Comparison of ENCODE assay signal across 17 cellular contexts in the genomic region with DNA sequence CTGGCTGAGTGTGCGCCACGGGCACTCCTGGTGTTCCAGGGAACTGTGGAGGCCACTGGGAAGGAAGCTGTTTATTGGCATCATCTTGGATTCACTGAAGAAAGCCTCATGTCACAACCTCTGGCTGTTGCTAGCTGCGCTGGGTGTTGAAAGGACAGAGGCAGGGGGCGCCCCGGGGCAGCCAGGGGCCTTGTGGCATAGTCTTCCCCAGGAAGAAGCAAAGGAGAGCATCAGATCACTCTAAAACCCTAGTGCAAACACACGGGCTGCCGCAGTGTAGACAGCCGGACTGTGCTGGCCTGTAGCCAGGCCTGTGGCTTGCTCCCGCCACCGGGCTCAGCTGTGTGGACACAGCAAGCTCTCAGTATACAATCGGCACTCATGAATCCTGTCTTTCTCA. TPM values are rescaled to one million over a fixed set of nuclear protein-coding genes. Genes with fewer than 3 reads are reported as not detected.
DNase-seq lines count a peak whose midpoint lies in the region; ATAC-seq, FAIRE-seq and TF ChIP-seq lines count a peak whose summit lies in the region.
"Had no signal": no experiment of that assay in that cellular context is flagged by ENCODE, and none has a peak within 500 bp of the region (broad histone marks: within the 10 kb centered on the region; RNA-seq: fewer than 3 reads in every experiment).

No MANE protein-coding gene starts in this region.

- H3K9me3 ChIP-seq in K562 (replicated peaks; ENCODE audit: control insufficient read depth, insufficient read depth, low read depth, low read length): no peaks in the 10 kb centered on the region
- H3K9me3 ChIP-seq: stomach had no signal

- no peaks in the 10 kb centered on the region for H3K79me1 ChIP-seq in mesendoderm (ENCODE audit: low read length)

- H2BK5ac ChIP-seq in mesendoderm (ENCODE audit: low read length): no peak overlapping the region

- H2AK5ac ChIP-seq in mesendoderm (ENCODE audit: low read length): no peak overlapping the region

- H3K56ac ChIP-seq in mesendoderm (ENCODE audit: low read length): no peak overlapping the region

- no peaks in the 10 kb centered on the region for H3K36me3 Mint-ChIP-seq in Calu3 (ENCODE audit: insufficient read depth, unreplicated experiment)
- H3K36me3 Mint-ChIP-seq: memory B cell had no signal

- H3K79me2 ChIP-seq in K562 (ENCODE audit: control insufficient read depth, insufficient read depth, low read length) (peaks cover 11% of the 10 kb centered on the region), mesendoderm (ENCODE audit: control insufficient read depth, insufficient read depth, low read length) (no peaks in the 10 kb centered on the region)

- 25% methylated on average over 9 of the region's 11 CpGs for WGBS in K562 (ENCODE audit: insufficient coverage, low coverage, missing lambda C conversion rate)
- WGBS in mesendoderm (ENCODE audit: extremely low coverage, insufficient coverage, low lambda C conversion rate): no CpG with 5 or more reads among the region's 11 CpGs

- no peak overlapping the region for H3K4me2 ChIP-seq in K562 (ENCODE audit: insufficient read depth, low read length)
- H3K4me2 ChIP-seq in mesendoderm (ENCODE audit: low read length): no peak overlapping the region
- H3K4me2 ChIP-seq: KMS-11 had no signal

- peaks cover 2% of the 10 kb centered on the region; the same call in 1 of the 3 replicates for H3K36me3 ChIP-seq in K562 (ENCODE audit: control insufficient read depth, insufficient read depth, low read length)
- no peaks in the 10 kb centered on the region for H3K36me3 ChIP-seq in mesendoderm (ENCODE audit: control insufficient read depth, insufficient read depth, low read length)
- H3K36me3 ChIP-seq: brain microvascular endothelial cell, stomach had no signal

- H4K20me1 ChIP-seq in K562 (replicated peaks; ENCODE audit: control insufficient read depth, insufficient read depth, low read length): peaks cover 9% of the 10 kb centered on the region; the same call in 1 of the 2 replicates

- DNase-seq in Calu3 (peak; percentile 9), NCI-H1092 treated with DMSO at 0.1 percent for 48 hours (lab: John Stamatoyannopoulos, UW) (peak; percentile 97), K562 (ENCODE audit: extremely low read depth in 1 of 4, low spot score in 3 of 4) (no peak), mesendoderm (peak; percentile 29), inferior parietal cortex (ENCODE audit: extremely low spot score) (no peak), dermis blood vessel endothelial cell (no peak), T1000 (lab: John Stamatoyannopoulos, UW) (no peak)
- DNase-seq: activated naive CD4-positive, alpha-beta T cell treated with Interleukin-2 at 50 U/mL for 16 hours; brain microvascular endothelial cell; NCI-H2171 treated with DMSO at 0.1 percent for 48 hours; OCI-M1; small intestine; stomach had no signal

- H2BK120ac ChIP-seq in mesendoderm (ENCODE audit: low read depth, low read length): no peak overlapping the region

- H3K27me3 ChIP-seq in K562 (ENCODE audit: control insufficient read depth in 2 of 2, insufficient read depth in 2 of 2, low read length in 2 of 2) (peaks cover 10 to 68% of the 10 kb centered on the region in 2 experiments; a peak in 4 of 5 replicates), mesendoderm (ENCODE audit: insufficient read depth, low read length, poor library complexity) (no peaks in the 10 kb centered on the region)
- H3K27me3 ChIP-seq: brain microvascular endothelial cell, stomach had no signal

- no TSS peak for BruUV-seq in Calu3 (replicated peaks; lab: Mats Ljungman, UMichigan)
- no TSS peak for BruUV-seq in K562 (replicated peaks; lab: Mats Ljungman, UMichigan)

- no peak overlapping the region for H3K27ac Mint-ChIP-seq in Calu3 (ENCODE audit: unreplicated experiment)
- H3K27ac Mint-ChIP-seq: memory B cell had no signal

- in situ Hi-C loops in K562 (cut with MboI): no loop called here

- peaks cover 0 to 13% of the 10 kb centered on the region in 2 experiments; a peak in 2 of 5 replicates for H3K4me1 ChIP-seq in K562 (replicated peaks in 1 of 2; ENCODE audit: control insufficient read depth in 2 of 2, insufficient read depth in 2 of 2, low read length in 2 of 2)
- H3K4me1 ChIP-seq in mesendoderm (ENCODE audit: control insufficient read depth, low read depth, low read length): no peaks in the 10 kb centered on the region

- FAIRE-seq in K562 (lab: Jason Lieb, UNC): no peak
- FAIRE-seq: H54, small intestine had no signal

- H3K27me3 Mint-ChIP-seq in Calu3 (ENCODE audit: unreplicated experiment): peaks cover 65% of the 10 kb centered on the region
- H3K27me3 Mint-ChIP-seq: memory B cell had no signal

- H3K27ac ChIP-seq in K562 (ENCODE audit: extremely low read depth, low read depth, low read length) (no peak overlapping the region), mesendoderm (ENCODE audit: low read depth, low read length) (no peak overlapping the region)
- H3K27ac ChIP-seq: brain microvascular endothelial cell, KMS-11 had no signal

- H3K4me3 Mint-ChIP-seq in Calu3 (ENCODE audit: low read depth, unreplicated experiment): no peak overlapping the region
- H3K4me3 Mint-ChIP-seq: memory B cell had no signal

- no peak overlapping the region for H4K8ac ChIP-seq in mesendoderm (ENCODE audit: low read depth, low read length)

- no peaks in the 10 kb centered on the region for H3K9me1 ChIP-seq in K562 (ENCODE audit: control insufficient read depth, insufficient read depth, low read length)

- H3K4ac ChIP-seq in mesendoderm (ENCODE audit: low read depth, low read length): no peak overlapping the region

- H3K4me3 ChIP-seq in K562: no peak overlapping the region
- H3K4me3 ChIP-seq in mesendoderm (ENCODE audit: low read length): no peak overlapping the region
- H3K4me3 ChIP-seq: stomach had no signal

- H2AFZ ChIP-seq in K562 (ENCODE audit: low read depth, low read length): no peak overlapping the region

- ATAC-seq in K562 (no peak), GM18868 (IDR thresholded peaks at IDR 0.05; ENCODE audit: unreplicated experiment) (no peak)

- CTCF ChIA-PET in Calu3 (lab: Charles Lee): no interaction called here
- CTCF ChIA-PET in K562 (lab: Yijun Ruan, JAX; ENCODE audit: low intra/inter-chr PET ratio): no interaction called here

- no peak for TF ChIP-seq EP300 in K562 (IDR thresholded peaks at IDR 0.05; ENCODE audit: low read length)

- no peaks in the 10 kb centered on the region for H3K9me3 Mint-ChIP-seq in Calu3 (ENCODE audit: low read depth, unreplicated experiment)
- H3K9me3 Mint-ChIP-seq: memory B cell had no signal

- no peak overlapping the region for H4K5ac ChIP-seq in mesendoderm (ENCODE audit: low read length)

- no peak overlapping the region for H3K9ac ChIP-seq in K562 (ENCODE audit: insufficient read depth in 1 of 2, low read depth in 2 of 2, low read length in 2 of 2)
- H3K9ac ChIP-seq in mesendoderm (ENCODE audit: low read length): no peak overlapping the region
- H3K9ac ChIP-seq: KMS-11 had no signal

- TF ChIP-seq POLR2A in K562 (conservative IDR thresholded peaks at IDR 0.05): no peak

- H3K23ac ChIP-seq in mesendoderm (ENCODE audit: low read length): no peak overlapping the region

- no peaks in the 10 kb centered on the region for H3K4me1 Mint-ChIP-seq in Calu3 (ENCODE audit: low read depth, unreplicated experiment)
- H3K4me1 Mint-ChIP-seq: memory B cell had no signal

- no peak for TF ChIP-seq RAD21 in K562 (CRISPR knock-in tag; conservative IDR thresholded peaks at IDR 0.05 in 1 of 2, IDR thresholded peaks at IDR 0.05 in 1 of 2)

- H2BK15ac ChIP-seq in mesendoderm (replicated peaks; ENCODE audit: low read depth): no peak overlapping the region

- no peak for TF ChIP-seq CTCF in Calu3 (IDR thresholded peaks at IDR 0.05; ENCODE audit: unreplicated experiment)
- TF ChIP-seq CTCF in K562 (IDR thresholded peaks at IDR 0.05 in 2 of 3, conservative IDR thresholded peaks at IDR 0.05 in 1 of 3; ENCODE audit: insufficient read depth in 2 of 3, low read depth in 1 of 3, low read length in 3 of 3): no peak

- POLR2A ChIA-PET in K562 (lab: Yijun Ruan, JAX): no interaction called here

- intact Hi-C loops in Calu3 (cut with micrococcal nuclease; ENCODE audit: unreplicated experiment): no loop called here
- intact Hi-C loops in K562 (cut with micrococcal nuclease): no loop called here

- no peak overlapping the region for H3K18ac ChIP-seq in mesendoderm (ENCODE audit: low read length)

TF ChIP-seq in K562, 482 proteins besides CTCF, POLR2A, EP300 and RAD21:
- TF ChIP-seq SAFB (IDR thresholded peaks at IDR 0.05; ENCODE audit: borderline replicate concordance, low read depth, low read length) (no peak), NFIC (IDR thresholded peaks at IDR 0.05) (0 out of 2 replicates have a peak, but pooled peaks have one; percentile 20)
TF ChIP-seq in K562: peak in this region for 1.

RNA-seq across cellular contexts. Expression of gene SMOC2, which starts 23.8 kb away (rescaled TPM):
- total RNA-seq in Calu3 (2022) (0.73 and 1.1 TPM in 2 replicates), K562 (2014; rRNA removed) (0.45 and 1.0 TPM in 2 replicates), K562 (2014; rRNA removed; fragmentation: Illumina TruSeq; extraction: Trizol) (1.1 TPM in 2 replicates), K562 (2015; rRNA removed; fragmentation: Illumina TruSeq; extraction: Trizol) (1.3 and 1.5 TPM in 2 replicates), K562 (2021) (1.2 and 1.7 TPM in 2 replicates), dermis blood vessel endothelial cell (not detected in 2 replicates)
- total RNA-seq in K562 (2011; cell fraction: chromatin; rRNA removed; ENCODE audit: low replicate concordance): 4.8 and 6.8 TPM in 2 replicates
- 2.4 and 2.7 TPM in 2 replicates for total RNA-seq in K562 (2011; cell fraction: nucleolus; rRNA removed)
- 4.8 and 5.4 TPM in 2 replicates for total RNA-seq in K562 (2011; cell fraction: nucleoplasm; rRNA removed)
- polyA plus RNA-seq in K562 (2011; rRNA removed) (2.3 and 2.9 TPM in 2 replicates), K562 (2014; fragmentation: Illumina TruSeq; extraction: Trizol) (1.5 and 1.6 TPM in 2 replicates), K562 (2014; fragmentation: Nextera tagmentation; extraction: Ambion mirVana) (under 1 TPM; 0.62 to 0.84 TPM), K562 (2014; rRNA removed) (1.0 and 1.1 TPM in 2 replicates)
- polyA plus RNA-seq in K562 (2011; cell fraction: cytosol; rRNA removed): 1.3 and 1.9 TPM in 2 replicates
- 8.1 and 8.5 TPM in 2 replicates for polyA plus RNA-seq in K562 (2011; cell fraction: nucleus; rRNA removed)
- 1.1 and 1.8 TPM in 2 replicates for polyA plus RNA-seq in K562 (2012)
- polyA minus RNA-seq in K562 (2011; rRNA and poly(A)+ RNA removed): 0.70 and 1.2 TPM in 2 replicates
- polyA minus RNA-seq in K562 (2011; cell fraction: cytosol; rRNA and poly(A)+ RNA removed): 0.38 and 1.0 TPM in 2 replicates
- polyA minus RNA-seq in K562 (2011; cell fraction: nucleus; rRNA and poly(A)+ RNA removed): 1.8 and 3.6 TPM in 2 replicates
- polyA plus RNA-seq in mesendoderm (2013, experiment 1 of 2): 0.83 TPM
- 0.70 TPM for polyA plus RNA-seq in mesendoderm (2013, experiment 2 of 2)

Comparison
In these comparisons a context has a peak if more than half of its experiments do, and no peak if none do; other contexts are left out.
1. DNase-seq: peak in Calu3 (single experiment), NCI-H1092 treated with DMSO at 0.1 percent for 48 hours (single experiment) and mesendoderm (single experiment); none in K562 (0 of 4), inferior parietal cortex (single experiment), dermis blood vessel endothelial cell (single experiment) and T1000 (single experiment).